ENCODE assay signal across 13 cellular contexts in genomic region chr2:25131253-25131566, GRCh38. TPM values are rescaled to one million over a fixed set of nuclear protein-coding genes. Genes with fewer than 3 reads are reported as not detected.
DNase-seq lines count a peak whose midpoint lies in the region; ATAC-seq and TF ChIP-seq lines count a peak whose summit lies in the region.
"Had no signal": no experiment of that assay in that cellular context is flagged by ENCODE, and none has a peak within 500 bp of the region (broad histone marks: within the 10 kb centered on the region; RNA-seq: fewer than 3 reads in every experiment).

No MANE protein-coding gene starts in this region.

- peak overlapping the region; percentile 29 for H3K4me3 ChIP-seq in upper lobe of right lung

- H3K27me3 Mint-ChIP-seq in activated naive CD8-positive, alpha-beta T cell treated with anti-CD3 and anti-CD28 coated beads, Interleukin-2, amount 50 U/mL, for 24 hours: peaks cover 49% of the 10 kb centered on the region
- H3K27me3 Mint-ChIP-seq in naive B cell: peaks cover 33 to 63% (median 60%) of the 10 kb centered on the region in 3 donors

- peak overlapping the region; percentile 56 for H3K4me3 Mint-ChIP-seq in activated naive CD8-positive, alpha-beta T cell treated with anti-CD3 and anti-CD28 coated beads, Interleukin-2, amount 50 U/mL, for 24 hours
- H3K4me3 Mint-ChIP-seq in naive B cell: peak overlapping the region; percentile 12 to 90 (median 79)

- H3K36me3 Mint-ChIP-seq in activated naive CD8-positive, alpha-beta T cell treated with anti-CD3 and anti-CD28 coated beads, Interleukin-2, amount 50 U/mL, for 24 hours (ENCODE audit: low read depth): no peaks in the 10 kb centered on the region
- peaks cover 0 to 16% of the 10 kb centered on the region in 2 donors for H3K36me3 Mint-ChIP-seq in naive B cell

- H3K4me1 Mint-ChIP-seq in activated naive CD8-positive, alpha-beta T cell treated with anti-CD3 and anti-CD28 coated beads, Interleukin-2, amount 50 U/mL, for 24 hours: peaks cover 11% of the 10 kb centered on the region
- H3K4me1 Mint-ChIP-seq in naive B cell: peaks cover 16 to 29% (median 23%) of the 10 kb centered on the region in 3 donors

- no peaks in the 10 kb centered on the region for H3K27me3 ChIP-seq in upper lobe of right lung

- H3K9me3 ChIP-seq in upper lobe of right lung: no peaks in the 10 kb centered on the region
- H3K9me3 ChIP-seq: neutrophil had no signal

- no peak for TF ChIP-seq CTCF in upper lobe of right lung (IDR thresholded peaks at IDR 0.05)

- H3K36me3 ChIP-seq in upper lobe of right lung: no peaks in the 10 kb centered on the region
- H3K36me3 ChIP-seq: neutrophil had no signal

- no peak overlapping the region for H3K27ac ChIP-seq in upper lobe of right lung
- H3K27ac ChIP-seq: neutrophil, VCaP had no signal

- no peak overlapping the region for H3K27ac Mint-ChIP-seq in activated naive CD8-positive, alpha-beta T cell treated with anti-CD3 and anti-CD28 coated beads, Interleukin-2, amount 50 U/mL, for 24 hours
- peak overlapping the region in 2 of 6 donors; percentile 6 to 44 for H3K27ac Mint-ChIP-seq in naive B cell

- no peaks in the 10 kb centered on the region for H3K9me3 Mint-ChIP-seq in activated naive CD8-positive, alpha-beta T cell treated with anti-CD3 and anti-CD28 coated beads, Interleukin-2, amount 50 U/mL, for 24 hours
- H3K9me3 Mint-ChIP-seq in naive B cell: no peaks in the 10 kb centered on the region

- ATAC-seq in left cardiac atrium (no peak), Right ventricle myocardium superior (ENCODE audit: poor library complexity) (no peak), naive B cell (ENCODE audit: low read depth in 2 of 2) (no peak), upper lobe of right lung (no peak)
- ATAC-seq in activated naive CD8-positive, alpha-beta T cell treated with anti-CD3 and anti-CD28 coated beads, Interleukin-2, amount 50 U/mL, for 24 hours: no peak

- intact Hi-C loops in left cardiac atrium (cut with DNase I) (loop anchor here (2.0 to 5.0 kb wide), 2 partner anchors 89 to 156 kb away; partner anchors contain the start of gene EFR3B (in 1 of the 2)), Right ventricle myocardium superior (cut with DNase I) (no loop called here), upper lobe of right lung (cut with DNase I) (no loop called here)

- DNase-seq in left cardiac atrium: peak; percentile 26
- no peak for DNase-seq in Right ventricle myocardium superior
- DNase-seq in activated naive CD8-positive, alpha-beta T cell treated with anti-CD3 and anti-CD28 coated beads, Interleukin-2, amount 50 U/mL, for 24 hours: no peak
- DNase-seq in naive B cell: no peak
- no peak for DNase-seq in upper lobe of right lung
- DNase-seq in GF-D8 (lab: John Stamatoyannopoulos, UW): no peak
- DNase-seq in NCI-H2227 (lab: John Stamatoyannopoulos, UW; ENCODE audit: unreplicated experiment): no peak
- DNase-seq in central memory CD4-positive, alpha-beta T cell: no peak
- DNase-seq: activated effector memory CD4-positive, alpha-beta T cell treated with Interleukin-2 at 50 U/mL for 16 hours; KBM-7 had no signal

- peaks cover 7% of the 10 kb centered on the region for H3K4me1 ChIP-seq in upper lobe of right lung

RNA-seq across cellular contexts. Expression of gene POMC, which starts 37.2 kb away (rescaled TPM):
- total RNA-seq in left cardiac atrium: 10 to 100 TPM in 1 of 2 donors, 1 to 10 TPM in 1; 5.3 to 10.6 TPM
- 9.2 TPM for total RNA-seq in Right ventricle myocardium superior
- polyA plus RNA-seq in naive B cell (ENCODE audit: low read depth in 6 of 6): 10 to 100 TPM in 2 of 6 donors, 1 to 10 TPM in 4; 5.6 to 14.6 (median 7.5) TPM
- 3.3 TPM for total RNA-seq in upper lobe of right lung
- total RNA-seq: chondrocyte had no signal

Comparison
In these comparisons a context has a peak if more than half of its experiments do, and no peak if none do; other contexts are left out.
1. intact Hi-C loops: an anchor here in left cardiac atrium (2.0 to 5.0 kb wide); none called in Right ventricle myocardium superior and upper lobe of right lung.